In the genomic region with DNA sequence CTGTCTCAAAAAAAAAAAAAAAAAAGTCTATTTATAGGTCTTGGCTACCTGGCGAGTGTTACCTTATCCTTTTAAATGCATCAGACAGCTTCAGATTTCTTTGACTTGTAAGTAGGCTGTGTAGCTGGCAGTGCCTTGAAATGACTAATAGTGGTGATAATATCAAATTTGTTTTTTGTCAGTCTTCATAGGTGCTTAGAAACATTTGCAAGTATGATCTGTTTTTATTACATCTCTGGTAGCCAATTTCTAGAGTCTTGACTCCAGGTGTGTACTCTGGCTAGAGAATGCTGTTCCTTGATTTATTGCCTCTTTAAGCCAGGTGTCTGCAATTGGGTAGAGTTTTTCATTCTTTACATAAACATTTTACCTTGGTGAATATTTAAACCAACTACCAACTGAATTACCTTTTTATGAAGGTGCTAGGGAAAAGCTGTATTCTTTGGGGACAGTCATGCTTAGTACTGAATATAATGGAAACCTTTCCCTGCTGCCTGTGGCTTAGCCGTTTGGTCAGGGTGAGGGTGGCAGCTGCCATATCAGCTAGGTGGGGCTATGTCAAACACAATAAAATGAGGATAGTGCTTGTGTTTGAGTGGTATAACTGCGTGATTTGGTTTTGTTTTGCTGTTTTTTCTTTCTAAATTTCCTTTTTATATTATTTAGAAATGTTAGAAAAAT, we compare ENCODE assay signal across 12 cellular contexts. TPM values are rescaled to one million over a fixed set of nuclear protein-coding genes. Genes with fewer than 3 reads are reported as not detected.
DNase-seq lines count a peak whose midpoint lies in the region; ATAC-seq and TF ChIP-seq lines count a peak whose summit lies in the region.
"Had no signal": no experiment of that assay in that cellular context is flagged by ENCODE, and none has a peak within 500 bp of the region (broad histone marks: within the 10 kb centered on the region; RNA-seq: fewer than 3 reads in every experiment).

No MANE protein-coding gene starts in this region.

- no peaks in the 10 kb centered on the region for H3K36me3 Mint-ChIP-seq in activated naive CD8-positive, alpha-beta T cell
- peaks cover 9% of the 10 kb centered on the region for H3K36me3 Mint-ChIP-seq in activated naive CD8-positive, alpha-beta T cell treated with anti-CD3 and anti-CD28 coated beads, Interleukin-2, amount 50 U/mL, for 24 hours (ENCODE audit: low read depth)
- no peaks in the 10 kb centered on the region for H3K36me3 Mint-ChIP-seq in type B pancreatic cell
- no peaks in the 10 kb centered on the region for H3K36me3 Mint-ChIP-seq in activated CD4-positive, alpha-beta memory T cell treated with anti-CD3 and anti-CD28 coated beads, Interleukin-2, amount 10 ng/mL, durations not matched to agents 7 days and 5 days (ENCODE audit: low read depth)

- CTCF ChIA-PET in activated CD4-positive, alpha-beta memory T cell treated with anti-CD3 and anti-CD28 coated beads, Interleukin-2, amount 10 ng/mL, durations not matched to agents 7 days and 5 days (lab: Charles Lee) = interaction anchor here (0.6 to 2.1 kb wide), 6 partner anchors 9 to 57 kb away, joined by 3 to 8 read pairs (median 4); partner anchors contain the start of gene MLXIP

- peak overlapping the region; percentile 34 for H3K27ac Mint-ChIP-seq in activated naive CD8-positive, alpha-beta T cell
- no peak overlapping the region for H3K27ac Mint-ChIP-seq in activated naive CD8-positive, alpha-beta T cell treated with anti-CD3 and anti-CD28 coated beads, Interleukin-2, amount 50 U/mL, for 24 hours
- H3K27ac Mint-ChIP-seq in type B pancreatic cell = peak overlapping the region; percentile 72
- no peak overlapping the region for H3K27ac Mint-ChIP-seq in activated CD4-positive, alpha-beta memory T cell treated with anti-CD3 and anti-CD28 coated beads, Interleukin-2, amount 10 ng/mL, durations not matched to agents 7 days and 5 days
- H3K27ac Mint-ChIP-seq: T-helper 2 cell treated with Interferon-gamma antibody and Interleukin-4, amounts not matched to agents 5 μg/mL and 100 μg/mL, for 36 hours had no signal

- no peaks in the 10 kb centered on the region for H3K27me3 ChIP-seq in foreskin keratinocyte

- POLR2A ChIA-PET in activated CD4-positive, alpha-beta memory T cell treated with anti-CD3 and anti-CD28 coated beads, Interleukin-2, amount 10 ng/mL, durations not matched to agents 7 days and 5 days (lab: Charles Lee) = no interaction called here

- no peak for ATAC-seq in activated naive CD8-positive, alpha-beta T cell treated with anti-CD3 and anti-CD28 coated beads, Interleukin-2, amount 50 U/mL, for 24 hours
- peak; percentile 74 for ATAC-seq in foreskin keratinocyte
- no peak for ATAC-seq in HG03442 (IDR thresholded peaks at IDR 0.05; ENCODE audit: unreplicated experiment)

- no peaks in the 10 kb centered on the region for H3K27me3 Mint-ChIP-seq in activated naive CD8-positive, alpha-beta T cell
- no peaks in the 10 kb centered on the region for H3K27me3 Mint-ChIP-seq in activated naive CD8-positive, alpha-beta T cell treated with anti-CD3 and anti-CD28 coated beads, Interleukin-2, amount 50 U/mL, for 24 hours
- H3K27me3 Mint-ChIP-seq in type B pancreatic cell = no peaks in the 10 kb centered on the region
- H3K27me3 Mint-ChIP-seq in activated CD4-positive, alpha-beta memory T cell treated with anti-CD3 and anti-CD28 coated beads, Interleukin-2, amount 10 ng/mL, durations not matched to agents 7 days and 5 days = no peaks in the 10 kb centered on the region

- no peak for DNase-seq in activated naive CD8-positive, alpha-beta T cell treated with anti-CD3 and anti-CD28 coated beads, Interleukin-2, amount 50 U/mL, for 24 hours
- DNase-seq in NCI-H526 treated with DMSO at 0.1 percent for 48 hours (lab: John Stamatoyannopoulos, UW) = peak; percentile 99
- peak; percentile 87 to 92 for DNase-seq in foreskin keratinocyte
- DNase-seq in type B pancreatic cell (ENCODE audit: extremely low spot score, unreplicated experiment) = no peak
- DNase-seq in stimulated activated CD4-positive, alpha-beta T cell treated with anti-CD3 and anti-CD28 coated beads, Interleukin-15, amount 100 ng/mL, for 24 hours = no peak
- DNase-seq in activated CD4-positive, alpha-beta memory T cell treated with anti-CD3 and anti-CD28 coated beads, Interleukin-2, amount 10 ng/mL, durations not matched to agents 7 days and 5 days = no peak
- DNase-seq: activated CD8-positive, alpha-beta memory T cell treated with anti-CD3 and anti-CD28 coated beads, Interleukin-2, amount 50 U/mL, for 48 hours; AML-193; NK-92 treated with Interleukin-12 subunit alpha and Interleukin-12 subunit beta, amount 100 ng/mL, for 24 hours had no signal

- peak overlapping the region; percentile 10 for H3K4me3 Mint-ChIP-seq in activated naive CD8-positive, alpha-beta T cell
- no peak overlapping the region for H3K4me3 Mint-ChIP-seq in activated naive CD8-positive, alpha-beta T cell treated with anti-CD3 and anti-CD28 coated beads, Interleukin-2, amount 50 U/mL, for 24 hours
- H3K4me3 Mint-ChIP-seq in type B pancreatic cell = no peak overlapping the region
- no peak overlapping the region for H3K4me3 Mint-ChIP-seq in activated CD4-positive, alpha-beta memory T cell treated with anti-CD3 and anti-CD28 coated beads, Interleukin-2, amount 10 ng/mL, durations not matched to agents 7 days and 5 days
- H3K4me3 Mint-ChIP-seq: T-helper 2 cell treated with Interferon-gamma antibody and Interleukin-4, amounts not matched to agents 5 μg/mL and 100 μg/mL, for 36 hours had no signal

- peak overlapping the region; percentile 86 for H3K27ac ChIP-seq in foreskin keratinocyte

- H3K9me3 Mint-ChIP-seq in activated naive CD8-positive, alpha-beta T cell (ENCODE audit: low read depth) = no peaks in the 10 kb centered on the region
- H3K9me3 Mint-ChIP-seq in activated naive CD8-positive, alpha-beta T cell treated with anti-CD3 and anti-CD28 coated beads, Interleukin-2, amount 50 U/mL, for 24 hours = no peaks in the 10 kb centered on the region
- H3K9me3 Mint-ChIP-seq in type B pancreatic cell = no peaks in the 10 kb centered on the region
- H3K9me3 Mint-ChIP-seq in activated CD4-positive, alpha-beta memory T cell treated with anti-CD3 and anti-CD28 coated beads, Interleukin-2, amount 10 ng/mL, durations not matched to agents 7 days and 5 days = no peaks in the 10 kb centered on the region
- H3K9me3 Mint-ChIP-seq: T-helper 2 cell treated with Interferon-gamma antibody and Interleukin-4, amounts not matched to agents 5 μg/mL and 100 μg/mL, for 36 hours had no signal

- peak; percentile 11 for TF ChIP-seq CTCF in foreskin keratinocyte (conservative IDR thresholded peaks at IDR 0.05)
- no peak for TF ChIP-seq CTCF in type B pancreatic cell (conservative IDR thresholded peaks at IDR 0.05)

- H3K4me1 ChIP-seq in foreskin keratinocyte = peaks cover 45% of the 10 kb centered on the region

- H3K4me1 Mint-ChIP-seq in activated naive CD8-positive, alpha-beta T cell (ENCODE audit: low read depth) = peaks cover 57% of the 10 kb centered on the region
- H3K4me1 Mint-ChIP-seq in activated naive CD8-positive, alpha-beta T cell treated with anti-CD3 and anti-CD28 coated beads, Interleukin-2, amount 50 U/mL, for 24 hours = peaks cover 64% of the 10 kb centered on the region
- peaks cover 9% of the 10 kb centered on the region for H3K4me1 Mint-ChIP-seq in type B pancreatic cell (ENCODE audit: unreplicated experiment)
- peaks cover 39% of the 10 kb centered on the region for H3K4me1 Mint-ChIP-seq in activated CD4-positive, alpha-beta memory T cell treated with anti-CD3 and anti-CD28 coated beads, Interleukin-2, amount 10 ng/mL, durations not matched to agents 7 days and 5 days

RNA-seq across cellular contexts. Expression of gene MLXIP, which starts 32.7 kb away (rescaled TPM):
- total RNA-seq in foreskin keratinocyte = 19.2 and 24.2 TPM in 2 replicates
- 12.5 and 13.5 TPM in 2 replicates for polyA plus RNA-seq in foreskin keratinocyte
- 28.4 and 44.5 TPM in 2 replicates for total RNA-seq in type B pancreatic cell (ENCODE audit: low replicate concordance)
- 10 to 100 TPM; 26.0 to 29.6 TPM for total RNA-seq in activated CD4-positive, alpha-beta memory T cell treated with anti-CD3 and anti-CD28 coated beads, Interleukin-2, amount 10 ng/mL, durations not matched to agents 7 days and 5 days

Comparison
In these comparisons a context has a peak if more than half of its experiments do, and no peak if none do; other contexts are left out.
1. H3K27ac Mint-ChIP-seq: peak in activated naive CD8-positive, alpha-beta T cell (single experiment) and type B pancreatic cell (single experiment); none in activated naive CD8-positive, alpha-beta T cell treated with anti-CD3 and anti-CD28 coated beads, Interleukin-2, amount 50 U/mL, for 24 hours (single experiment) and activated CD4-positive, alpha-beta memory T cell treated with anti-CD3 and anti-CD28 coated beads, Interleukin-2, amount 10 ng/mL, durations not matched to agents 7 days and 5 days (single experiment).
2. DNase-seq: peak in NCI-H526 treated with DMSO at 0.1 percent for 48 hours (single experiment) and foreskin keratinocyte (2 of 2); none in activated naive CD8-positive, alpha-beta T cell treated with anti-CD3 and anti-CD28 coated beads, Interleukin-2, amount 50 U/mL, for 24 hours (single experiment), type B pancreatic cell (single experiment), stimulated activated CD4-positive, alpha-beta T cell treated with anti-CD3 and anti-CD28 coated beads, Interleukin-15, amount 100 ng/mL, for 24 hours (single experiment) and activated CD4-positive, alpha-beta memory T cell treated with anti-CD3 and anti-CD28 coated beads, Interleukin-2, amount 10 ng/mL, durations not matched to agents 7 days and 5 days (single experiment).